In genomic region chr3:117019082-117019713, GRCh38 we compare ENCODE assay signal across 8 cellular contexts.
DNase-seq lines count a peak whose midpoint lies in the region; ATAC-seq and TF ChIP-seq lines count a peak whose summit lies in the region.

No MANE protein-coding gene starts in this region.

- H3K79me2 ChIP-seq in neural progenitor cell (ENCODE audit: low read depth): no peaks in the 10 kb centered on the region

- no peaks in the 10 kb centered on the region for H3K27me3 ChIP-seq in neural progenitor cell

- no peak overlapping the region for H3K9ac ChIP-seq in neural progenitor cell

- peaks cover 15% of the 10 kb centered on the region for H3K4me1 ChIP-seq in neural progenitor cell

- TF ChIP-seq CTCF in fibroblast of the aortic adventitia (IDR thresholded peaks at IDR 0.05; ENCODE audit: insufficient read depth, low read length) (peak; percentile 83), neural progenitor cell (IDR thresholded peaks at IDR 0.05) (peak; percentile 86)

- H3K36me3 ChIP-seq in neural progenitor cell: no peaks in the 10 kb centered on the region

- peak; percentile 36 for ATAC-seq in GM18520 (IDR thresholded peaks at IDR 0.05; ENCODE audit: unreplicated experiment)
- ATAC-seq in HG03045 (IDR thresholded peaks at IDR 0.05; ENCODE audit: unreplicated experiment): peak; percentile 59
- no peak for ATAC-seq in GM18505 (IDR thresholded peaks at IDR 0.05; ENCODE audit: unreplicated experiment)

- peak overlapping the region; percentile 5 for H2AFZ ChIP-seq in neural progenitor cell (replicated peaks)

- TF ChIP-seq POLR2A in GM18505 (IDR thresholded peaks at IDR 0.05; ENCODE audit: borderline replicate concordance, extremely low read depth, insufficient read depth, insufficient read length): no peak

- H3K27me3 Mint-ChIP-seq in neural progenitor cell (ENCODE audit: insufficient read depth, low read depth): no peaks in the 10 kb centered on the region

- no peaks in the 10 kb centered on the region for H4K20me1 ChIP-seq in neural progenitor cell (ENCODE audit: low read depth)

- H3K4me1 Mint-ChIP-seq in neural progenitor cell: peaks cover 11% of the 10 kb centered on the region

- H3K36me3 Mint-ChIP-seq in neural progenitor cell: no peaks in the 10 kb centered on the region

- no peak overlapping the region for H3K27ac Mint-ChIP-seq in neural progenitor cell

- H3K4me3 Mint-ChIP-seq in neural progenitor cell: no peak overlapping the region

- H3K4me3 ChIP-seq in fibroblast of the aortic adventitia (ENCODE audit: low read depth, low read length) (no peak overlapping the region), neural progenitor cell (no peak overlapping the region)

- H3K9me3 Mint-ChIP-seq in neural progenitor cell: no peaks in the 10 kb centered on the region

- DNase-seq in CD1c-positive myeloid dendritic cell (ENCODE audit: extremely low spot score): peak; percentile 69
- DNase-seq in NCI-H1930 (lab: John Stamatoyannopoulos, UW): peak; percentile 41 to 59
- peak; percentile 27 for DNase-seq in UCSD-AML1 (lab: John Stamatoyannopoulos, UW; ENCODE audit: unreplicated experiment)
- peak; percentile 79 for DNase-seq in fibroblast of the aortic adventitia (ENCODE audit: low read depth)
- DNase-seq in neural progenitor cell (ENCODE audit: low spot score): peak; percentile 87

- no peak overlapping the region for H3K27ac ChIP-seq in neural progenitor cell

- no peak overlapping the region for H3K4me2 ChIP-seq in neural progenitor cell

- no peaks in the 10 kb centered on the region for H3K9me3 ChIP-seq in neural progenitor cell (ENCODE audit: low read depth)

- no peaks in the 10 kb centered on the region for H3F3A ChIP-seq in neural progenitor cell (ENCODE audit: low read depth)

Comparison
In these comparisons a context has a peak if more than half of its experiments do, and no peak if none do; other contexts are left out.
1. DNase-seq: peak in every context shown above with its lines; median percentile 87 in neural progenitor cell; 79 in fibroblast of the aortic adventitia; 69 in CD1c-positive myeloid dendritic cell; 50 in NCI-H1930; 27 in UCSD-AML1.